Comparison of ENCODE assay signal across 27 cellular contexts in genomic region chr15:70087708-70088352, GRCh38. TPM values are rescaled to one million over a fixed set of nuclear protein-coding genes. Genes with fewer than 3 reads are reported as not detected.
A peak's percentile ranks its signal among the peaks of the same experiment; 100 is the strongest.
DNase-seq lines count a peak whose midpoint lies in the region; ATAC-seq, FAIRE-seq and TF ChIP-seq lines count a peak whose summit lies in the region.
"Had no signal": no experiment of that assay in that cellular context is flagged by ENCODE, and none has a peak within 500 bp of the region (broad histone marks: within the 10 kb centered on the region; RNA-seq: fewer than 3 reads in every experiment).

No MANE protein-coding gene starts in this region.

- no peak for FAIRE-seq in H1 (lab: Jason Lieb, UNC)
- FAIRE-seq: astrocyte, D721Med, kidney, RCC 7860 had no signal

- H3K36me3 ChIP-seq in H1 (ENCODE audit: control insufficient read depth in 2 of 4, insufficient read depth in 4 of 4, low read length in 3 of 4) (peaks cover 0 to 80% (median 9%) of the 10 kb centered on the region in 4 experiments; a peak in 5 of 8 replicates), mesendoderm (ENCODE audit: control insufficient read depth, insufficient read depth, low read length) (peaks cover 2% of the 10 kb centered on the region), colonic mucosa (peaks cover 1% of the 10 kb centered on the region)

- no peak overlapping the region for H3K14ac ChIP-seq in H1 (ENCODE audit: insufficient read length)

- CTCF ChIA-PET in H1 (lab: Charles Lee; ENCODE audit: partially characterized antibody), result interaction anchor here (1.4 kb wide), 1 partner anchor 20 kb away, joined by 4 read pairs; no protein-coding TSS in a partner anchor
- CTCF ChIA-PET in activated CD8-positive, alpha-beta memory T cell treated with anti-CD3 and anti-CD28 coated beads, Interleukin-2, amount 10 ng/mL, durations not matched to agents 7 days and 5 days (lab: Charles Lee), result no interaction called here

- H3K4me3 ChIP-seq in H1 (ENCODE audit: extremely low read depth in 1 of 4, insufficient read depth in 2 of 4, low read depth in 3 of 4, low read length in 4 of 4), result no peak overlapping the region
- no peak overlapping the region for H3K4me3 ChIP-seq in mesendoderm (ENCODE audit: low read length)
- H3K4me3 ChIP-seq in colonic mucosa, result no peak overlapping the region
- H3K4me3 ChIP-seq: esophagus squamous epithelium had no signal

- H3K27ac ChIP-seq in H1 (ENCODE audit: low read depth, low read length) (no peak overlapping the region), mesendoderm (ENCODE audit: low read depth, low read length) (no peak overlapping the region), colonic mucosa (no peak overlapping the region)
- H3K27ac ChIP-seq: foreskin keratinocyte had no signal

- H2BK120ac ChIP-seq in H1 (replicated peaks; ENCODE audit: low read depth, low read length) (no peak overlapping the region), mesendoderm (ENCODE audit: low read depth, low read length) (no peak overlapping the region)

- 0 out of 2 replicates have a peak overlapping the region, but pooled peaks have one; percentile 47 for H2AK5ac ChIP-seq in H1 (ENCODE audit: low read depth, low read length)
- H2AK5ac ChIP-seq in mesendoderm (ENCODE audit: low read length), result no peak overlapping the region

- H4K8ac ChIP-seq in H1 (ENCODE audit: extremely low read depth, insufficient read depth, low read length) (no peak overlapping the region), mesendoderm (ENCODE audit: low read depth, low read length) (no peak overlapping the region)

- no peaks in the 10 kb centered on the region for H3K9me3 Mint-ChIP-seq in activated naive CD4-positive, alpha-beta T cell treated with anti-CD3 and anti-CD28 coated beads, Interleukin-2, amount 50 U/mL, for 24 hours
- H3K9me3 Mint-ChIP-seq in activated CD8-positive, alpha-beta memory T cell treated with anti-CD3 and anti-CD28 coated beads, Interleukin-2, amount 10 ng/mL, durations not matched to agents 7 days and 5 days (ENCODE audit: low read depth), result no peaks in the 10 kb centered on the region
- H3K9me3 Mint-ChIP-seq: activated naive CD8-positive, alpha-beta T cell treated with anti-CD3 and anti-CD28 coated beads, Interleukin-2, amount 10 ng/mL, durations not matched to agents 7 days and 5 days; CD4-positive, CD25-positive, alpha-beta regulatory T cell; dendritic cell treated with granulocyte-macrophage colony-stimulating factor and Interleukin-4, amounts not matched to agents 40 ng/mL and 50 ng/mL, for 4 days; naive thymus-derived CD4-positive, alpha-beta T cell; stimulated activated naive B cell treated with anti-CD40 and anti-IgM and Interleukin-4, amounts not matched to agents 10 μg/mL and 1 μg/mL and 100 μg/mL, for 72 hours had no signal

- TF ChIP-seq CTCF in H1 (IDR thresholded peaks at IDR 0.05; ENCODE audit: control extremely low read depth in 1 of 3, insufficient read depth in 1 of 3, low read depth in 1 of 3, low read length in 3 of 3), result no peak
- TF ChIP-seq CTCF in colonic mucosa (IDR thresholded peaks at IDR 0.05), result no peak

- intact Hi-C loops in colonic mucosa (cut with DNase I), result loop anchor here (10.0 kb wide), 1 partner anchor 493 kb away; no protein-coding TSS in a partner anchor

- H3K9me3 ChIP-seq in H1 (ENCODE audit: insufficient read depth in 2 of 2, low read depth in 1 of 2, low read length in 1 of 2) (no peaks in the 10 kb centered on the region), colonic mucosa (no peaks in the 10 kb centered on the region)
- H3K9me3 ChIP-seq: esophagus squamous epithelium, heart left ventricle had no signal

- peaks cover 98% of the 10 kb centered on the region for H3K4me1 Mint-ChIP-seq in activated naive CD4-positive, alpha-beta T cell treated with anti-CD3 and anti-CD28 coated beads, Interleukin-2, amount 50 U/mL, for 24 hours
- peaks cover 87% of the 10 kb centered on the region for H3K4me1 Mint-ChIP-seq in activated CD8-positive, alpha-beta memory T cell treated with anti-CD3 and anti-CD28 coated beads, Interleukin-2, amount 10 ng/mL, durations not matched to agents 7 days and 5 days

- H4K91ac ChIP-seq in H1 (replicated peaks; ENCODE audit: insufficient read length, low read length), result no peak overlapping the region

- peaks cover 26 to 97% of the 10 kb centered on the region in 2 experiments for H3K79me2 ChIP-seq in H1 (ENCODE audit: control insufficient read depth in 1 of 2, insufficient read depth in 2 of 2, low read length in 2 of 2)
- H3K79me2 ChIP-seq in mesendoderm (ENCODE audit: control insufficient read depth, insufficient read depth, low read length), result peaks cover 84% of the 10 kb centered on the region

- TF ChIP-seq EP300 in H1 (IDR thresholded peaks at IDR 0.05; ENCODE audit: borderline replicate concordance in 1 of 2, low read depth in 2 of 2, low read length in 2 of 2), result no peak

- H2BK12ac ChIP-seq in H1 (ENCODE audit: low read depth, low read length), result peak overlapping the region; percentile 62; the same call in 1 of the 2 replicates

- H2AFZ ChIP-seq in H1 (ENCODE audit: low read length), result no peak overlapping the region

- H3K56ac ChIP-seq in H1 (replicated peaks; ENCODE audit: insufficient read length, low read depth, low read length) (no peak overlapping the region), mesendoderm (ENCODE audit: low read length) (peak overlapping the region; percentile 8)

- no peak for TF ChIP-seq POLR2A in H1 (IDR thresholded peaks at IDR 0.05; ENCODE audit: control extremely low read depth in 1 of 2, low read depth in 2 of 2, low read length in 2 of 2)

- ATAC-seq in activated CD8-positive, alpha-beta memory T cell treated with anti-CD3 and anti-CD28 coated beads, Interleukin-2, amount 10 ng/mL, durations not matched to agents 7 days and 5 days, result no peak
- ATAC-seq in HG02884 (IDR thresholded peaks at IDR 0.05; ENCODE audit: unreplicated experiment), result no peak
- ATAC-seq: foreskin keratinocyte; naive thymus-derived CD4-positive, alpha-beta T cell; stimulated activated naive B cell treated with anti-CD40 and anti-IgM and Interleukin-4, amounts not matched to agents 10 μg/mL and 1 μg/mL and 100 μg/mL, for 72 hours had no signal

- H3K9ac ChIP-seq in H1 (replicated peaks in 1 of 4; ENCODE audit: extremely low read depth in 1 of 4, low read depth in 3 of 4, low read length in 3 of 4) (no peak overlapping the region), mesendoderm (ENCODE audit: low read length) (no peak overlapping the region), colonic mucosa (ENCODE audit: low read depth in 2 of 2, low read length in 2 of 2) (no peak overlapping the region)

- no peak for DNase-seq in activated naive CD4-positive, alpha-beta T cell (lab: John Stamatoyannopoulos, UW)
- DNase-seq in H1 (ENCODE audit: low read depth in 1 of 2, low spot score in 2 of 2) (no peak), mesendoderm (peak; percentile 48), amygdala (lab: John Stamatoyannopoulos, UW) (no peak), colonic mucosa (no peak)
- DNase-seq in activated CD8-positive, alpha-beta memory T cell treated with anti-CD3 and anti-CD28 coated beads, Interleukin-2, amount 10 ng/mL, durations not matched to agents 7 days and 5 days, result no peak
- DNase-seq: activated CD4-positive, alpha-beta T cell treated with anti-CD3 and anti-CD28 coated beads for 4 hours; activated naive CD8-positive, alpha-beta T cell treated with anti-CD3 and anti-CD28 coated beads, Interleukin-2, amount 10 ng/mL, durations not matched to agents 7 days and 5 days; activated T-cell treated with anti-CD3 and anti-CD28 coated beads for 4 hours; CD4-positive, CD25-positive, alpha-beta regulatory T cell; esophagus squamous epithelium; foreskin keratinocyte; kidney; naive thymus-derived CD4-positive, alpha-beta T cell; NCI-H2081 treated with DMSO at 0.1 percent for 48 hours; NCI-H226; NCI-H69; SHP77 treated with DMSO at 0.1 percent for 48 hours; stimulated activated naive B cell treated with anti-CD40 and anti-IgM and Interleukin-4, amounts not matched to agents 10 μg/mL and 1 μg/mL and 100 μg/mL, for 72 hours; trophoblast cell had no signal

- H3K4me3 Mint-ChIP-seq in activated naive CD4-positive, alpha-beta T cell treated with anti-CD3 and anti-CD28 coated beads, Interleukin-2, amount 50 U/mL, for 24 hours, result peak overlapping the region; percentile 5
- no peak overlapping the region for H3K4me3 Mint-ChIP-seq in activated CD8-positive, alpha-beta memory T cell treated with anti-CD3 and anti-CD28 coated beads, Interleukin-2, amount 10 ng/mL, durations not matched to agents 7 days and 5 days
- H3K4me3 Mint-ChIP-seq: activated naive CD8-positive, alpha-beta T cell treated with anti-CD3 and anti-CD28 coated beads, Interleukin-2, amount 10 ng/mL, durations not matched to agents 7 days and 5 days; dendritic cell treated with granulocyte-macrophage colony-stimulating factor and Interleukin-4, amounts not matched to agents 40 ng/mL and 50 ng/mL, for 4 days; stimulated activated naive B cell treated with anti-CD40 and anti-IgM and Interleukin-4, amounts not matched to agents 10 μg/mL and 1 μg/mL and 100 μg/mL, for 72 hours had no signal

- H3K23ac ChIP-seq in H1 (ENCODE audit: insufficient read length) (no peak overlapping the region), mesendoderm (ENCODE audit: low read length) (no peak overlapping the region)

- H2BK15ac ChIP-seq in H1 (ENCODE audit: low read length) (no peak overlapping the region), mesendoderm (replicated peaks; ENCODE audit: low read depth) (no peak overlapping the region)

- POLR2A ChIA-PET in H1 (lab: Charles Lee; ENCODE audit: partially characterized antibody), result interaction anchor here (1.3 to 2.8 kb wide), 2 partner anchors 11 to 12 kb away, joined by 3 to 17 read pairs; partner anchors contain the start of gene TLE3

- H3K79me1 ChIP-seq in H1 (ENCODE audit: low read depth, low read length) (peaks cover 20% of the 10 kb centered on the region; the same call in 1 of the 2 replicates), mesendoderm (ENCODE audit: low read length) (peaks cover 40% of the 10 kb centered on the region)

- H3K23me2 ChIP-seq in H1 (ENCODE audit: low read depth, low read length), result no peaks in the 10 kb centered on the region; the same call in 1 of the 2 replicates

- no peak overlapping the region for H3K4ac ChIP-seq in H1 (replicated peaks; ENCODE audit: insufficient read length, low read depth, low read length)
- H3K4ac ChIP-seq in mesendoderm (ENCODE audit: low read depth, low read length), result no peak overlapping the region

- H3K18ac ChIP-seq in H1 (ENCODE audit: extremely low read depth, low read length) (no peak overlapping the region), mesendoderm (ENCODE audit: low read length) (no peak overlapping the region)

- no peak for TF ChIP-seq RAD21 in H1 (IDR thresholded peaks at IDR 0.05 in 1 of 2, conservative IDR thresholded peaks at IDR 0.05 in 1 of 2; ENCODE audit: low read depth in 2 of 2, low read length in 2 of 2)

- H3K4me1 ChIP-seq in H1 (replicated peaks in 1 of 4; ENCODE audit: control insufficient read depth in 3 of 4, insufficient read depth in 4 of 4, low read length in 3 of 4), result peaks cover 19 to 62% (median 53%) of the 10 kb centered on the region in 4 experiments
- H3K4me1 ChIP-seq in mesendoderm (ENCODE audit: control insufficient read depth, low read depth, low read length), result peaks cover 57% of the 10 kb centered on the region
- peaks cover 31% of the 10 kb centered on the region for H3K4me1 ChIP-seq in colonic mucosa

- peaks cover 36 to 46% of the 10 kb centered on the region in 2 experiments for H4K20me1 ChIP-seq in H1 (replicated peaks in 1 of 2; ENCODE audit: control insufficient read depth in 1 of 2, insufficient read depth in 2 of 2, low read length in 2 of 2)

- no peak overlapping the region for H4K5ac ChIP-seq in H1 (ENCODE audit: insufficient read length, low read depth, low read length)
- H4K5ac ChIP-seq in mesendoderm (ENCODE audit: low read length), result no peak overlapping the region

- H3K27me3 ChIP-seq in H1 (replicated peaks in 1 of 4; ENCODE audit: control insufficient read depth in 3 of 4, extremely low read depth in 1 of 4, insufficient read depth in 3 of 4, low read length in 3 of 4) (peaks cover 0 to 4% (median 0%) of the 10 kb centered on the region in 4 experiments; a peak in 4 of 7 replicates), mesendoderm (ENCODE audit: insufficient read depth, low read length, poor library complexity) (no peaks in the 10 kb centered on the region), colonic mucosa (no peaks in the 10 kb centered on the region)
- H3K27me3 ChIP-seq: esophagus squamous epithelium, foreskin keratinocyte, heart left ventricle had no signal

- WGBS in H1 (ENCODE audit: extremely low coverage in 1 of 2, insufficient coverage in 1 of 2, insufficient read length in 1 of 2, insufficient replicate concordance in 2 of 2, low coverage in 1 of 2, low lambda C conversion rate in 2 of 2, missing lambda C conversion rate in 1 of 2), 2 experiments, result 70% methylated on average over 12 of the region's 12 CpGs; no CpG with 5 or more reads in 1 of the 2 experiments
- no CpG with 5 or more reads among the region's 12 CpGs for WGBS in mesendoderm (ENCODE audit: extremely low coverage, insufficient coverage, low lambda C conversion rate)

- peak overlapping the region; percentile 11 to 20; a peak in 1 of 4 replicates for H3K4me2 ChIP-seq in H1 (ENCODE audit: insufficient read depth in 1 of 2, low read depth in 2 of 2, low read length in 2 of 2)
- H3K4me2 ChIP-seq in mesendoderm (ENCODE audit: low read length), result no peak overlapping the region

- H3K27me3 Mint-ChIP-seq in activated naive CD4-positive, alpha-beta T cell treated with anti-CD3 and anti-CD28 coated beads, Interleukin-2, amount 50 U/mL, for 24 hours, result no peaks in the 10 kb centered on the region
- H3K27me3 Mint-ChIP-seq in activated CD8-positive, alpha-beta memory T cell treated with anti-CD3 and anti-CD28 coated beads, Interleukin-2, amount 10 ng/mL, durations not matched to agents 7 days and 5 days, result no peaks in the 10 kb centered on the region
- H3K27me3 Mint-ChIP-seq: activated naive CD8-positive, alpha-beta T cell treated with anti-CD3 and anti-CD28 coated beads, Interleukin-2, amount 10 ng/mL, durations not matched to agents 7 days and 5 days; CD4-positive, CD25-positive, alpha-beta regulatory T cell; naive thymus-derived CD4-positive, alpha-beta T cell; stimulated activated naive B cell treated with anti-CD40 and anti-IgM and Interleukin-4, amounts not matched to agents 10 μg/mL and 1 μg/mL and 100 μg/mL, for 72 hours had no signal

- no peak overlapping the region for H3K27ac Mint-ChIP-seq in activated naive CD4-positive, alpha-beta T cell treated with anti-CD3 and anti-CD28 coated beads, Interleukin-2, amount 50 U/mL, for 24 hours
- H3K27ac Mint-ChIP-seq in activated CD8-positive, alpha-beta memory T cell treated with anti-CD3 and anti-CD28 coated beads, Interleukin-2, amount 10 ng/mL, durations not matched to agents 7 days and 5 days, result no peak overlapping the region
- H3K27ac Mint-ChIP-seq: activated naive CD8-positive, alpha-beta T cell treated with anti-CD3 and anti-CD28 coated beads, Interleukin-2, amount 10 ng/mL, durations not matched to agents 7 days and 5 days had no signal

- peaks cover 29% of the 10 kb centered on the region for H3K36me3 Mint-ChIP-seq in activated naive CD4-positive, alpha-beta T cell treated with anti-CD3 and anti-CD28 coated beads, Interleukin-2, amount 50 U/mL, for 24 hours
- H3K36me3 Mint-ChIP-seq in activated CD8-positive, alpha-beta memory T cell treated with anti-CD3 and anti-CD28 coated beads, Interleukin-2, amount 10 ng/mL, durations not matched to agents 7 days and 5 days, result peaks cover 80% of the 10 kb centered on the region

- no peak overlapping the region for H2BK20ac ChIP-seq in H1 (ENCODE audit: low read length)

- H2BK5ac ChIP-seq in H1 (ENCODE audit: low read depth, low read length) (no peak overlapping the region), mesendoderm (ENCODE audit: low read length) (no peak overlapping the region)

RNA-seq across cellular contexts. Expression of gene TLE3, which starts 9.9 kb away (rescaled TPM):
- total RNA-seq in H1 (2021; fragmentation: NEBNext Ultra II Directional; extraction: Animal tissue kit (Norgen Biotek cat#: 25700)), result 61.2 and 67.5 TPM in 2 replicates
- polyA plus RNA-seq in H1 (2011; rRNA removed), result 25.1 and 50.3 TPM in 2 replicates
- 33.9 TPM for polyA plus RNA-seq in H1 (2011; cell fraction: cytosol; rRNA removed)
- 74.7 TPM for polyA plus RNA-seq in H1 (2011; cell fraction: nucleus; rRNA removed)
- polyA plus RNA-seq in H1 (2012, experiment 1 of 2), result 51.9 to 54.9 TPM (median 54.2 TPM) in 4 replicates
- 50.8 TPM for polyA plus RNA-seq in H1 (2012, experiment 2 of 2)
- polyA plus RNA-seq in H1 (2013, experiment 1 of 2), result 27.6 TPM
- polyA plus RNA-seq in H1 (2013, experiment 2 of 2), result 25.2 TPM
- polyA minus RNA-seq in H1 (2011; rRNA and poly(A)+ RNA removed), result 68.7 and 75.5 TPM in 2 replicates
- 62.8 TPM for polyA minus RNA-seq in H1 (2011; cell fraction: cytosol; rRNA and poly(A)+ RNA removed)
- 101 TPM for polyA minus RNA-seq in H1 (2011; cell fraction: nucleus; rRNA and poly(A)+ RNA removed)
- 56.3 TPM for polyA plus RNA-seq in mesendoderm (2013, experiment 1 of 2)
- 55.9 TPM for polyA plus RNA-seq in mesendoderm (2013, experiment 2 of 2)
- total RNA-seq in colonic mucosa, result 10 to 100 TPM; 65.4 to 85.1 TPM
- 10 to 100 TPM; 48.8 to 53.5 TPM for total RNA-seq in activated CD8-positive, alpha-beta memory T cell treated with anti-CD3 and anti-CD28 coated beads, Interleukin-2, amount 10 ng/mL, durations not matched to agents 7 days and 5 days
